In the genomic region with DNA sequence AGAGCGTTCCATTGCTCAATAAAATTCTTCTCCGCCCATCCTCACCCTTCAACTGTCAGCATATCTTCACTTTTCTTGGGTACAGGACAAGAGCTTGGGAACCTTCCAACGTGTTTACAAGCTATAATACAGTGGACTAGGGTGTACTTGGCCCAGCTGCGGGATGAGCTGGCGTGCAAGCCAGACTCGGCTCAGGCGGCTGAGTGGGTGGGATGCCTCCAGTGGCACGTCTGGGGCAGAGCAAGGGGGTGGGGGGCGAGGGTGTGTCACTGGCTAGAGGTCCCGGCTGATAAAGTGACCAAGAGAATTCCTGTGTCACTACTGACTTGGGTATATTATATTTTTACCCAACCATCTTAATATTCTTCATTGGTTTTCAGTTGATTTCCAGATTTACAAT, we compare ENCODE assay signal across 15 cellular contexts.
A peak's percentile ranks its signal among the peaks of the same experiment; 100 is the strongest.
DNase-seq lines count a peak whose midpoint lies in the region; ATAC-seq and TF ChIP-seq lines count a peak whose summit lies in the region.
"Had no signal": no experiment of that assay in that cellular context is flagged by ENCODE, and none has a peak within 500 bp of the region (broad histone marks: within the 10 kb centered on the region; RNA-seq: fewer than 3 reads in every experiment).

No MANE protein-coding gene starts in this region.

- H3K4me1 ChIP-seq in prostate gland (replicated peaks) (no peaks in the 10 kb centered on the region), SJCRH30 (no peaks in the 10 kb centered on the region)
- H3K4me1 ChIP-seq: BE2C, HAP-1 had no signal

- POLR2A ChIA-PET in WTC11 (lab: Charles Lee) = no interaction called here

- peak; percentile 9 for DNase-seq in Daoy (ENCODE audit: low read depth)
- DNase-seq in LNCaP clone FGC (ENCODE audit: low read depth) = peak; percentile 50
- peak; percentile 13 for DNase-seq in WTC11 (ENCODE audit: low spot score)
- DNase-seq in prostate gland (ENCODE audit: low spot score) = peak; percentile 5
- no peak for DNase-seq in SJCRH30
- no peak for DNase-seq in HT-29 (ENCODE audit: low spot score)
- no peak for DNase-seq in H4 (ENCODE audit: low spot score)
- DNase-seq: ACHN; BE2C; C1 segment of cervical spinal cord; CD4-positive, CD25-positive, alpha-beta regulatory T cell; CD8-positive, alpha-beta memory T cell; COR-L47; GDM1 had no signal

- intact Hi-C loops in prostate gland (cut with DNase I) = no loop called here

- no peak for TF ChIP-seq POLR2A in prostate gland (IDR thresholded peaks at IDR 0.05)

- H3K4me3 ChIP-seq in LNCaP clone FGC (ENCODE audit: low read depth, low read length) (no peak overlapping the region), prostate gland (no peak overlapping the region), SJCRH30 (no peak overlapping the region)
- H3K4me3 ChIP-seq: HAP-1 had no signal

- peak; percentile 44; the same call in 1 of the 2 replicates for ATAC-seq in WTC11

- H3K4me1 Mint-ChIP-seq in WTC11 = peaks cover 5% of the 10 kb centered on the region; the same call in 1 of the 2 replicates
- H3K4me1 Mint-ChIP-seq: CD4-positive, CD25-positive, alpha-beta regulatory T cell; CD8-positive, alpha-beta memory T cell had no signal

- no peaks in the 10 kb centered on the region for H3K27me3 Mint-ChIP-seq in WTC11 (ENCODE audit: low read depth)
- H3K27me3 Mint-ChIP-seq: CD4-positive, CD25-positive, alpha-beta regulatory T cell had no signal

- peaks cover 8% of the 10 kb centered on the region for H3K36me3 Mint-ChIP-seq in WTC11
- H3K36me3 Mint-ChIP-seq: CD4-positive, CD25-positive, alpha-beta regulatory T cell; CD8-positive, alpha-beta memory T cell had no signal

- TF ChIP-seq CTCF in LNCaP clone FGC (IDR thresholded peaks at IDR 0.05; ENCODE audit: control insufficient read depth, extremely low read depth, insufficient read depth) (no peak), WTC11 (IDR thresholded peaks at IDR 0.05) (no peak), prostate gland (IDR thresholded peaks at IDR 0.05) (no peak)

- peaks cover 18% of the 10 kb centered on the region for H3K9me3 Mint-ChIP-seq in WTC11
- H3K9me3 Mint-ChIP-seq: CD8-positive, alpha-beta memory T cell had no signal

- H3K4me3 Mint-ChIP-seq in WTC11 = no peak overlapping the region
- H3K4me3 Mint-ChIP-seq: CD4-positive, CD25-positive, alpha-beta regulatory T cell had no signal

- no peaks in the 10 kb centered on the region for H3K36me3 ChIP-seq in prostate gland
- H3K36me3 ChIP-seq in SJCRH30 = no peaks in the 10 kb centered on the region
- H3K36me3 ChIP-seq: BE2C, HAP-1 had no signal

- H3K27ac ChIP-seq in prostate gland (no peak overlapping the region), SJCRH30 (no peak overlapping the region)

- H3K9me3 ChIP-seq in prostate gland = no peaks in the 10 kb centered on the region
- 0 out of 2 replicates have a peak, but pooled peaks cover 4% of the 10 kb centered on the region for H3K9me3 ChIP-seq in SJCRH30 (replicated peaks)
- H3K9me3 ChIP-seq: BE2C had no signal

- H3K27ac Mint-ChIP-seq in WTC11 = no peak overlapping the region
- H3K27ac Mint-ChIP-seq: CD4-positive, CD25-positive, alpha-beta regulatory T cell; CD8-positive, alpha-beta memory T cell had no signal

- CTCF ChIA-PET in WTC11 (lab: Charles Lee) = interaction anchor here (0.9 kb wide), 1 partner anchor 247 kb away, joined by 3 read pairs; no protein-coding TSS in a partner anchor

- 39% methylated on average over 10 of the region's 10 CpGs for WGBS in prostate gland

- H3K27me3 ChIP-seq in prostate gland (replicated peaks; ENCODE audit: insufficient read depth) (no peaks in the 10 kb centered on the region), SJCRH30 (no peaks in the 10 kb centered on the region; the same call in 1 of the 2 replicates)
- H3K27me3 ChIP-seq: BE2C had no signal

TF ChIP-seq in WTC11, 78 proteins besides CTCF, POLR2A, EP300 and RAD21:
- no peak for TF ChIP-seq GTF2I (CRISPR knock-in tag; conservative IDR thresholded peaks at IDR 0.05)
- TF ChIP-seq SMAD4 (CRISPR knock-in tag; IDR thresholded peaks at IDR 0.05) = no peak
- no peak for TF ChIP-seq ELF4 (CRISPR knock-in tag; IDR thresholded peaks at IDR 0.05; ENCODE audit: low read depth)
- no peak for TF ChIP-seq ZNF138 (CRISPR knock-in tag; conservative IDR thresholded peaks at IDR 0.05)
- TF ChIP-seq ZNF416 (CRISPR knock-in tag; IDR thresholded peaks at IDR 0.05) = no peak

Comparison
In these comparisons a context has a peak if more than half of its experiments do, and no peak if none do; other contexts are left out.
1. DNase-seq: peak in Daoy (single experiment), LNCaP clone FGC (single experiment), WTC11 (single experiment) and prostate gland (single experiment); none in SJCRH30 (0 of 2), HT-29 (single experiment) and H4 (single experiment).